8 cellular contexts compared by ENCODE assay signal in genomic region chr13:106533101-106533939, GRCh38. TPM values are rescaled to one million over a fixed set of nuclear protein-coding genes. Genes with fewer than 3 reads are reported as not detected.
DNase-seq lines count a peak whose midpoint lies in the region; ATAC-seq and TF ChIP-seq lines count a peak whose summit lies in the region.

No MANE protein-coding gene starts in this region.

- no peaks in the 10 kb centered on the region for H3K36me3 ChIP-seq in DOHH2 (ENCODE audit: control insufficient read depth, low read length)
- no peaks in the 10 kb centered on the region for H3K36me3 ChIP-seq in gastrocnemius medialis

- H3K79me2 ChIP-seq in DOHH2 (ENCODE audit: control insufficient read depth, low read length) = peaks cover 13% of the 10 kb centered on the region

- H3K27me3 ChIP-seq in DOHH2 (ENCODE audit: control insufficient read depth, low read length) (peaks cover 23% of the 10 kb centered on the region), gastrocnemius medialis (no peaks in the 10 kb centered on the region)

- ATAC-seq in gastrocnemius medialis = peak; percentile 40 to 55
- no peak for ATAC-seq in GM18909 (IDR thresholded peaks at IDR 0.05; ENCODE audit: poor library complexity, unreplicated experiment)
- no peak for ATAC-seq in GM19023 (IDR thresholded peaks at IDR 0.05; ENCODE audit: unreplicated experiment)

- no peak overlapping the region for H3K27ac ChIP-seq in DOHH2 (ENCODE audit: low read depth, low read length)
- peak overlapping the region; percentile 77 to 80 (median 80) for H3K27ac ChIP-seq in gastrocnemius medialis

- DNase-seq in KG1 (lab: John Stamatoyannopoulos, UW) = peak; percentile 18
- DNase-seq in SK-N-DZ (ENCODE audit: low spot score) = peak; percentile 79
- peak; percentile 70 for DNase-seq in cerebellar cortex (ENCODE audit: low spot score)
- peak; percentile 75 for DNase-seq in inferior parietal cortex (ENCODE audit: extremely low spot score)
- peak; percentile 61 to 75 for DNase-seq in gastrocnemius medialis

- H3F3A ChIP-seq in DOHH2 (ENCODE audit: control insufficient read depth, insufficient read depth) = peaks cover 20% of the 10 kb centered on the region

- intact Hi-C loops in gastrocnemius medialis (cut with DNase I; ENCODE audit: low total_unique reads) = loop anchor here (2.0 to 10.0 kb wide), 2 partner anchors 591 to 1963 kb away; no protein-coding TSS in a partner anchor

- peaks cover 41% of the 10 kb centered on the region for H3K4me1 ChIP-seq in DOHH2 (ENCODE audit: control insufficient read depth, low read length)
- peaks cover 8 to 25% of the 10 kb centered on the region in 2 donors for H3K4me1 ChIP-seq in gastrocnemius medialis

- H3K4me3 ChIP-seq in DOHH2 (ENCODE audit: low read length) (peak overlapping the region; percentile 78), gastrocnemius medialis (peak overlapping the region; percentile 60 to 72 (median 68))

- no peaks in the 10 kb centered on the region for H3K9me2 ChIP-seq in DOHH2 (replicated peaks; ENCODE audit: control insufficient read depth, low read length)

- peak overlapping the region; percentile 91 for H3K4me2 ChIP-seq in DOHH2 (ENCODE audit: low read length)

- no peaks in the 10 kb centered on the region for H3K9me3 ChIP-seq in DOHH2 (ENCODE audit: control insufficient read depth, insufficient read depth, low read length)
- no peaks in the 10 kb centered on the region for H3K9me3 ChIP-seq in gastrocnemius medialis

- TF ChIP-seq CTCF in DOHH2 (IDR thresholded peaks at IDR 0.05; ENCODE audit: low read depth, low read length, poor library complexity, severe bottlenecking) (peak; percentile 36), gastrocnemius medialis (IDR thresholded peaks at IDR 0.05 in 4 of 5, conservative IDR thresholded peaks at IDR 0.05 in 1 of 5) (peak in 4 of 5 experiments; percentile 30 to 57 (median 42))

- peaks cover 3% of the 10 kb centered on the region for H4K20me1 ChIP-seq in DOHH2 (ENCODE audit: control insufficient read depth, insufficient read depth, low read depth, low read length)

- no peak for TF ChIP-seq POLR2A in gastrocnemius medialis (IDR thresholded peaks at IDR 0.05)

- in situ Hi-C loops in gastrocnemius medialis (cut with MboI; ENCODE audit: low sequenced_read_pairs in 4 of 4) = loop anchor here (25.0 kb wide), 2 partner anchors 1121 to 1971 kb away; no protein-coding TSS in a partner anchor

RNA-seq across cellular contexts. Expression of gene EFNB2, which starts 2.1 kb away (rescaled TPM):
- polyA plus RNA-seq in SK-N-DZ (2014; cell fraction: cytosol; rRNA removed) = 5.8 and 5.9 TPM in 2 replicates
- 4.6 TPM in 2 replicates for polyA plus RNA-seq in SK-N-DZ (2014; cell fraction: nucleus; rRNA removed)
- 1 to 10 TPM; 5.7 to 9.3 (median 6.1) TPM for total RNA-seq in gastrocnemius medialis

RNA-seq across cellular contexts. Expression of gene ARGLU1, which starts 34.6 kb away (rescaled TPM):
- polyA plus RNA-seq in SK-N-DZ (2014; cell fraction: cytosol; rRNA removed) = 130 and 143 TPM in 2 replicates
- 867 and 1,028 TPM in 2 replicates for polyA plus RNA-seq in SK-N-DZ (2014; cell fraction: nucleus; rRNA removed)
- 10 to 100 TPM; 10.0 to 41.1 (median 12.9) TPM for total RNA-seq in gastrocnemius medialis

Comparison
In these comparisons a context has a peak if more than half of its experiments do, and no peak if none do; other contexts are left out.
1. DNase-seq: peak in every context shown above with its lines; median percentile 79 in SK-N-DZ; 75 in inferior parietal cortex; 70 in cerebellar cortex; 68 in gastrocnemius medialis; 18 in KG1.
2. ATAC-seq: peak in gastrocnemius medialis (2 of 2); none in GM18909 (single experiment) and GM19023 (single experiment).